Comparison of ENCODE assay signal across 35 cellular contexts in the genomic region with DNA sequence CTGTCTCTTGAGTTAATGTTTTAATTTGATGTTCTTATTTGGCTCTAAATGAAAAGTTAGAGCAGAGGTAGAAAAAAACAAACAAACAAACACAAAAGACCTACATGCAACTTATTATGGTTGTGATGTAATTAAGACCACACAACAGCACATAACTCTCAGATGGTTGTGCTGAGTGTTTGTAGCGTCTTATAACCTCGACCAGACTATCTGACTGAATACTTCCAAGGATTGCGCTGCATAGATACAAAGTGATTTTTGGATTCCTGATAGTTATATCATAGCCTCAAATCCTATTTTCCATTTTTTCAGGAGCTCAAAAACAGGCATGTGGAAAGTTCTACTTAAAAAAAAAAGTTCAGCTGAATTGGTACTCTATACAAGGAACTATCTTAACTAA.
"Had no signal": no experiment of that assay in that cellular context is flagged by ENCODE, and none has a peak within 500 bp of the region (broad histone marks: within the 10 kb centered on the region; RNA-seq: fewer than 3 reads in every experiment).

No MANE protein-coding gene starts in this region.

- H3K9me3 ChIP-seq: ascending aorta, body of pancreas, breast epithelium had no signal

- ATAC-seq: activated naive CD8-positive, alpha-beta T cell treated with anti-CD3 and anti-CD28 coated beads, Interleukin-2, amount 50 U/mL, for 24 hours; activated T-cell treated with anti-CD3 and anti-CD28 coated beads, Interleukin-2, amount 50 U/mL, for 4 hours; body of pancreas; T-cell; T-helper 17 cell had no signal

- H3K9ac ChIP-seq: KMS-11 had no signal

- H3K27ac ChIP-seq: ascending aorta, body of pancreas, breast epithelium, KMS-11, PC-9, SK-N-MC, VCaP had no signal

- H3K27me3 ChIP-seq: ascending aorta, body of pancreas, breast epithelium had no signal

- H3K4me3 ChIP-seq: ascending aorta, body of pancreas, breast epithelium, PC-9, SK-N-MC had no signal

- H3K4me3 Mint-ChIP-seq: activated B cell treated with CpG ODN at 0.5 μM for 24 hours; activated CD4-positive, alpha-beta memory T cell treated with anti-CD3 and anti-CD28 coated beads for 36 hours; activated naive CD4-positive, alpha-beta T cell treated with anti-CD3 and anti-CD28 coated beads, Interleukin-2, amount 10 ng/mL, durations not matched to agents 7 days and 5 days; activated naive CD8-positive, alpha-beta T cell; activated naive CD8-positive, alpha-beta T cell treated with anti-CD3 and anti-CD28 coated beads, Interleukin-2, amount 50 U/mL, for 24 hours; activated T-cell treated with anti-CD3 and anti-CD28 coated beads, Interleukin-2, amount 50 U/mL, for 4 hours; activated T-helper 1 cell treated with anti-CD3 and anti-CD28 coated beads, Interleukin-12 subunit alpha, Interleukin-12 subunit beta, Interleukin-2, Interleukin-4 antibody, amounts not matched to agents 30 ng/mL and 10 ng/mL and 1 ng/mL, durations not matched to agents 14 hours and 24 hours and 36 hours; T-cell; T-helper 17 cell had no signal

- H3K27ac Mint-ChIP-seq: activated B cell treated with CpG ODN at 0.5 μM for 24 hours; activated CD4-positive, alpha-beta memory T cell treated with anti-CD3 and anti-CD28 coated beads for 36 hours; activated naive CD4-positive, alpha-beta T cell treated with anti-CD3 and anti-CD28 coated beads, Interleukin-2, amount 10 ng/mL, durations not matched to agents 7 days and 5 days; activated naive CD8-positive, alpha-beta T cell treated with anti-CD3 and anti-CD28 coated beads, Interleukin-2, amount 50 U/mL, for 24 hours; activated T-helper 1 cell treated with anti-CD3 and anti-CD28 coated beads, Interleukin-12 subunit alpha, Interleukin-12 subunit beta, Interleukin-2, Interleukin-4 antibody, amounts not matched to agents 30 ng/mL and 10 ng/mL and 1 ng/mL, durations not matched to agents 14 hours and 24 hours and 36 hours; T-cell; T-helper 17 cell had no signal

- H3K36me3 ChIP-seq: ascending aorta, breast epithelium had no signal

- DNase-seq: activated B cell treated with CpG ODN at 0.5 μM for 24 hours; activated CD4-positive, alpha-beta memory T cell treated with anti-CD3 and anti-CD28 coated beads for 36 hours; activated CD4-positive, alpha-beta T cell treated with anti-CD3 and anti-CD28 coated beads for 4 hours; activated CD4-positive, alpha-beta T cell treated with anti-CD3 and anti-CD28 coated beads, Interleukin-2, amount 50 U/mL, for 1 hour; activated CD4-positive, CD25-positive, alpha-beta regulatory T cell treated with anti-CD3 and anti-CD28 coated beads, Interleukin-2, amount 50 U/mL, for 72 hours; activated CD8-positive, alpha-beta memory T cell treated with anti-CD3 and anti-CD28 coated beads, Interleukin-2, amount 50 U/mL, for 4 hours; activated gamma-delta T cell treated with Interleukin-2 at 50 U/mL for 16 hours; activated naive CD4-positive, alpha-beta T cell treated with anti-CD3 and anti-CD28 coated beads, Interleukin-2, amount 10 ng/mL, durations not matched to agents 7 days and 5 days; activated naive CD8-positive, alpha-beta T cell treated with anti-CD3 and anti-CD28 coated beads, Interleukin-2, amount 50 U/mL, for 24 hours; activated T-cell treated with anti-CD3 and anti-CD28 coated beads for 4 hours; activated T-cell treated with anti-CD3 and anti-CD28 coated beads, Interleukin-2, amount 50 U/mL, for 4 hours; amygdala; body of pancreas; MM.1S; MV-4-11; NCI-H1092; NCI-H1436 treated with DMSO at 0.1 percent for 48 hours; NCI-H1694 treated with DMSO at 0.1 percent for 48 hours; NCI-H2029; NCI-H2171; NCI-H510A; NCI-H526; NCI-H748 treated with DMSO at 0.1 percent for 48 hours; NK-92 treated with Interleukin-12 subunit alpha and Interleukin-12 subunit beta, amount 100 ng/mL, for 24 hours; PC-9; Right ventricle myocardium superior; T-cell; T-helper 17 cell had no signal

- H3K36me3 Mint-ChIP-seq: activated CD4-positive, alpha-beta memory T cell treated with anti-CD3 and anti-CD28 coated beads for 36 hours; activated naive CD4-positive, alpha-beta T cell treated with anti-CD3 and anti-CD28 coated beads, Interleukin-2, amount 10 ng/mL, durations not matched to agents 7 days and 5 days; T-cell had no signal

- H3K27me3 Mint-ChIP-seq: activated B cell treated with CpG ODN at 0.5 μM for 24 hours; activated CD4-positive, alpha-beta memory T cell treated with anti-CD3 and anti-CD28 coated beads for 36 hours; activated naive CD8-positive, alpha-beta T cell treated with anti-CD3 and anti-CD28 coated beads, Interleukin-2, amount 50 U/mL, for 24 hours; T-cell; T-helper 17 cell had no signal

- H3K4me1 ChIP-seq: ascending aorta, body of pancreas, breast epithelium had no signal

- H3K4me1 Mint-ChIP-seq: activated B cell treated with CpG ODN at 0.5 μM for 24 hours; activated naive CD4-positive, alpha-beta T cell treated with anti-CD3 and anti-CD28 coated beads, Interleukin-2, amount 10 ng/mL, durations not matched to agents 7 days and 5 days; T-cell; T-helper 17 cell had no signal
